ENCODE assay signal across 32 cellular contexts in genomic region chr2:26411419-26411818, GRCh38. TPM values are rescaled to one million over a fixed set of nuclear protein-coding genes. Genes with fewer than 3 reads are reported as not detected.
DNase-seq lines count a peak whose midpoint lies in the region; ATAC-seq, FAIRE-seq and TF ChIP-seq lines count a peak whose summit lies in the region.
"Had no signal": no experiment of that assay in that cellular context is flagged by ENCODE, and none has a peak within 500 bp of the region (broad histone marks: within the 10 kb centered on the region; RNA-seq: fewer than 3 reads in every experiment).

No MANE protein-coding gene starts in this region.

- H3K4me1 Mint-ChIP-seq in activated naive CD8-positive, alpha-beta T cell treated with anti-CD3 and anti-CD28 coated beads, Interleukin-2, amount 10 ng/mL, durations not matched to agents 7 days and 5 days, result peaks cover 12% of the 10 kb centered on the region
- H3K4me1 Mint-ChIP-seq in activated naive CD8-positive, alpha-beta T cell treated with anti-CD3 and anti-CD28 coated beads, Interleukin-2, amount 50 U/mL, for 24 hours, result peaks cover 9% of the 10 kb centered on the region

- BruUV-seq in K562 (replicated peaks; lab: Mats Ljungman, UMichigan), result no TSS peak

- in situ Hi-C loops in K562 (cut with MboI), result no loop called here

- H3K9me1 ChIP-seq in K562 (ENCODE audit: control insufficient read depth, insufficient read depth, low read length), result no peaks in the 10 kb centered on the region

- TF ChIP-seq POLR2A in K562 (conservative IDR thresholded peaks at IDR 0.05) (no peak), tibial nerve (IDR thresholded peaks at IDR 0.05) (no peak)

- peaks cover 19% of the 10 kb centered on the region for H3K27me3 Mint-ChIP-seq in activated naive CD8-positive, alpha-beta T cell treated with anti-CD3 and anti-CD28 coated beads, Interleukin-2, amount 10 ng/mL, durations not matched to agents 7 days and 5 days
- peaks cover 17% of the 10 kb centered on the region for H3K27me3 Mint-ChIP-seq in activated naive CD8-positive, alpha-beta T cell treated with anti-CD3 and anti-CD28 coated beads, Interleukin-2, amount 50 U/mL, for 24 hours
- H3K27me3 Mint-ChIP-seq: type B pancreatic cell had no signal

- no peak overlapping the region for H3K27ac Mint-ChIP-seq in activated naive CD8-positive, alpha-beta T cell treated with anti-CD3 and anti-CD28 coated beads, Interleukin-2, amount 10 ng/mL, durations not matched to agents 7 days and 5 days
- H3K27ac Mint-ChIP-seq in activated naive CD8-positive, alpha-beta T cell treated with anti-CD3 and anti-CD28 coated beads, Interleukin-2, amount 50 U/mL, for 24 hours, result no peak overlapping the region
- H3K27ac Mint-ChIP-seq: activated CD8-positive, alpha-beta T cell treated with anti-CD3 and anti-CD28 coated beads for 36 hours; H9; type B pancreatic cell had no signal

- H3F3A ChIP-seq in OCI-LY1 (ENCODE audit: insufficient read depth, low read length), result no peaks in the 10 kb centered on the region

- no peaks in the 10 kb centered on the region for H3K9me2 ChIP-seq in OCI-LY1 (ENCODE audit: low read depth, low read length)

- no peaks in the 10 kb centered on the region for H3K36me3 ChIP-seq in OCI-LY1 (ENCODE audit: insufficient read depth, low read length)
- H3K36me3 ChIP-seq in K562 (ENCODE audit: control insufficient read depth, insufficient read depth, low read length), result no peaks in the 10 kb centered on the region
- H3K36me3 ChIP-seq in pancreas, result no peaks in the 10 kb centered on the region
- no peaks in the 10 kb centered on the region for H3K36me3 ChIP-seq in tibial nerve
- H3K36me3 ChIP-seq: BLaER1 treated with 17β-estradiol and CSF1 and Interleukin-3, amounts not matched to agents 10 nM and 100 nM; brain microvascular endothelial cell had no signal

- H3K9me3 ChIP-seq in OCI-LY1 (ENCODE audit: low read length) (no peaks in the 10 kb centered on the region), K562 (replicated peaks; ENCODE audit: control insufficient read depth, insufficient read depth, low read depth, low read length) (0 out of 2 replicates have a peak, but pooled peaks cover 4% of the 10 kb centered on the region), pancreas (no peaks in the 10 kb centered on the region), tibial nerve (no peaks in the 10 kb centered on the region)
- H3K9me3 ChIP-seq: BLaER1 treated with 17β-estradiol and CSF1 and Interleukin-3, amounts not matched to agents 10 nM and 100 nM had no signal

- DNase-seq in activated naive CD8-positive, alpha-beta T cell treated with anti-CD3 and anti-CD28 coated beads, Interleukin-2, amount 10 ng/mL, durations not matched to agents 7 days and 5 days, result no peak
- no peak for DNase-seq in activated naive CD8-positive, alpha-beta T cell treated with anti-CD3 and anti-CD28 coated beads, Interleukin-2, amount 50 U/mL, for 24 hours
- DNase-seq in K562 (ENCODE audit: extremely low read depth in 1 of 4, low spot score in 3 of 4) (peak in 1 of 4 experiments; percentile 74), pancreas (no peak), tibial nerve (ENCODE audit: low spot score in 2 of 2) (no peak), NCI-H82 (lab: John Stamatoyannopoulos, UW) (no peak)
- DNase-seq: activated CD4-positive, CD25-positive, alpha-beta regulatory T cell; activated CD8-positive, alpha-beta T cell treated with anti-CD3 and anti-CD28 coated beads for 36 hours; activated naive CD4-positive, alpha-beta T cell; activated T-cell treated with anti-CD3 and anti-CD28 coated beads for 4 hours; amniotic stem cell; brain microvascular endothelial cell; DND-41; H9; left ventricle myocardium superior; NCI-H1436 treated with DMSO at 0.1 percent for 48 hours; NCI-H2107; NCI-H446; NCI-H774; PC-3; Right ventricle myocardium superior; stimulated activated CD4-positive, alpha-beta T cell treated with anti-CD3 and anti-CD28 coated beads, Interleukin-1b, Interleukin-23, amount 100 ng/mL, for 48 hours; stimulated activated CD8-positive, alpha-beta memory T cell treated with anti-CD3 and anti-CD28 coated beads, Interleukin-4, amount 100 ng/mL, for 48 hours had no signal

- H4K20me1 ChIP-seq in OCI-LY1 (ENCODE audit: insufficient read depth, low read length), result no peaks in the 10 kb centered on the region
- no peaks in the 10 kb centered on the region for H4K20me1 ChIP-seq in K562 (replicated peaks; ENCODE audit: control insufficient read depth, insufficient read depth, low read length)
- H4K20me1 ChIP-seq: BLaER1 treated with 17β-estradiol and CSF1 and Interleukin-3, amounts not matched to agents 10 nM and 100 nM had no signal

- CTCF ChIA-PET in K562 (lab: Yijun Ruan, JAX; ENCODE audit: low intra/inter-chr PET ratio), result interaction anchor here (0.7 kb wide), 1 partner anchor 14 kb away, joined by 3 read pairs; no protein-coding TSS in a partner anchor

- H3K36me3 Mint-ChIP-seq in activated naive CD8-positive, alpha-beta T cell treated with anti-CD3 and anti-CD28 coated beads, Interleukin-2, amount 10 ng/mL, durations not matched to agents 7 days and 5 days, result peaks cover 2% of the 10 kb centered on the region
- H3K36me3 Mint-ChIP-seq in activated naive CD8-positive, alpha-beta T cell treated with anti-CD3 and anti-CD28 coated beads, Interleukin-2, amount 50 U/mL, for 24 hours (ENCODE audit: low read depth), result no peaks in the 10 kb centered on the region
- H3K36me3 Mint-ChIP-seq: type B pancreatic cell had no signal

- FAIRE-seq in K562 (lab: Jason Lieb, UNC) (peak; percentile 80), pancreas (lab: Jason Lieb, UNC) (no peak)
- FAIRE-seq: keratinocyte, small intestine had no signal

- peak overlapping the region; percentile 77 for H3K4me3 Mint-ChIP-seq in activated naive CD8-positive, alpha-beta T cell treated with anti-CD3 and anti-CD28 coated beads, Interleukin-2, amount 10 ng/mL, durations not matched to agents 7 days and 5 days
- no peak overlapping the region for H3K4me3 Mint-ChIP-seq in activated naive CD8-positive, alpha-beta T cell treated with anti-CD3 and anti-CD28 coated beads, Interleukin-2, amount 50 U/mL, for 24 hours
- H3K4me3 Mint-ChIP-seq: H9, type B pancreatic cell had no signal

- no peak for TF ChIP-seq EP300 in K562 (IDR thresholded peaks at IDR 0.05; ENCODE audit: low read length)
- TF ChIP-seq EP300 in tibial nerve (IDR thresholded peaks at IDR 0.05), result no peak

- no peak overlapping the region for H3K4me2 ChIP-seq in OCI-LY1 (ENCODE audit: low read length)
- H3K4me2 ChIP-seq in K562 (ENCODE audit: insufficient read depth, low read length), result peak overlapping the region; percentile 79

- TF ChIP-seq RAD21 in K562 (CRISPR knock-in tag; conservative IDR thresholded peaks at IDR 0.05 in 1 of 2, IDR thresholded peaks at IDR 0.05 in 1 of 2), result no peak; a peak in 1 of 4 replicates

- WGBS in K562 (ENCODE audit: insufficient coverage, low coverage, missing lambda C conversion rate), result 13% methylated on average over 6 of the region's 6 CpGs
- 84 to 89% methylated on average over 6 of the region's 6 CpGs for WGBS in pancreas, 2 donors
- WGBS in tibial nerve, 2 donors, result 91 to 93% methylated on average over 6 of the region's 6 CpGs

- POLR2A ChIA-PET in activated naive CD8-positive, alpha-beta T cell treated with anti-CD3 and anti-CD28 coated beads, Interleukin-2, amount 10 ng/mL, durations not matched to agents 7 days and 5 days (lab: Charles Lee), result no interaction called here
- POLR2A ChIA-PET in K562 (lab: Yijun Ruan, JAX), result interaction anchor here (0.7 to 2.5 kb wide), 5 partner anchors 11 to 510 kb away, joined by 3 to 16 read pairs (median 4); no protein-coding TSS in a partner anchor

- no peaks in the 10 kb centered on the region; the same call in 1 of the 2 replicates for H3K27me3 ChIP-seq in OCI-LY1 (ENCODE audit: insufficient read depth, low read length)
- H3K27me3 ChIP-seq in K562 (ENCODE audit: control insufficient read depth in 2 of 2, insufficient read depth in 2 of 2, low read length in 2 of 2), result no peaks in the 10 kb centered on the region
- H3K27me3 ChIP-seq in pancreas, result no peaks in the 10 kb centered on the region
- peaks cover 0 to 7% of the 10 kb centered on the region in 2 donors for H3K27me3 ChIP-seq in tibial nerve
- H3K27me3 ChIP-seq: BLaER1 treated with 17β-estradiol and CSF1 and Interleukin-3, amounts not matched to agents 10 nM and 100 nM; brain microvascular endothelial cell had no signal

- H3K79me2 ChIP-seq in OCI-LY1 (ENCODE audit: insufficient read depth, low read length), result no peaks in the 10 kb centered on the region
- H3K79me2 ChIP-seq in K562 (ENCODE audit: control insufficient read depth, insufficient read depth, low read length), result no peaks in the 10 kb centered on the region

- H3K9ac ChIP-seq in OCI-LY1 (ENCODE audit: low read length) (no peak overlapping the region), K562 (ENCODE audit: insufficient read depth in 1 of 2, low read depth in 2 of 2, low read length in 2 of 2) (peak overlapping the region in 1 of 2 experiments; percentile 78; a peak in 2 of 4 replicates)
- H3K9ac ChIP-seq: BLaER1 treated with 17β-estradiol and CSF1 and Interleukin-3, amounts not matched to agents 10 nM and 100 nM had no signal

- H3K9me3 Mint-ChIP-seq in activated naive CD8-positive, alpha-beta T cell treated with anti-CD3 and anti-CD28 coated beads, Interleukin-2, amount 10 ng/mL, durations not matched to agents 7 days and 5 days, result peaks cover 1% of the 10 kb centered on the region
- H3K9me3 Mint-ChIP-seq in activated naive CD8-positive, alpha-beta T cell treated with anti-CD3 and anti-CD28 coated beads, Interleukin-2, amount 50 U/mL, for 24 hours, result no peaks in the 10 kb centered on the region
- H3K9me3 Mint-ChIP-seq: activated CD8-positive, alpha-beta T cell treated with anti-CD3 and anti-CD28 coated beads for 36 hours; H9; type B pancreatic cell had no signal

- H3K4me1 ChIP-seq in OCI-LY1 (ENCODE audit: insufficient read depth, low read length, severe bottlenecking) (peaks cover 9% of the 10 kb centered on the region), K562 (replicated peaks in 1 of 2; ENCODE audit: control insufficient read depth in 2 of 2, insufficient read depth in 2 of 2, low read length in 2 of 2) (peaks cover 7 to 18% of the 10 kb centered on the region in 2 experiments; a peak in 4 of 5 replicates), pancreas (no peaks in the 10 kb centered on the region), tibial nerve (no peaks in the 10 kb centered on the region)

- TF ChIP-seq CTCF in OCI-LY1 (IDR thresholded peaks at IDR 0.05; ENCODE audit: low read length) (no peak), K562 (IDR thresholded peaks at IDR 0.05 in 2 of 3, conservative IDR thresholded peaks at IDR 0.05 in 1 of 3; ENCODE audit: insufficient read depth in 2 of 3, low read depth in 1 of 3, low read length in 3 of 3) (no peak), pancreas (IDR thresholded peaks at IDR 0.05) (no peak), tibial nerve (IDR thresholded peaks at IDR 0.05) (no peak)

- H3K27ac ChIP-seq in OCI-LY1 (ENCODE audit: low read depth, low read length, poor library complexity, severe bottlenecking) (no peak overlapping the region), K562 (ENCODE audit: extremely low read depth, low read depth, low read length) (peak overlapping the region; percentile 95), pancreas (no peak overlapping the region), tibial nerve (no peak overlapping the region)
- H3K27ac ChIP-seq: brain microvascular endothelial cell, epithelial cell of prostate had no signal

- intact Hi-C loops in K562 (cut with micrococcal nuclease) (loop anchor here (5.0 kb wide), 1 partner anchor 64 kb away; the partner anchor contains the start of genes ADGRF3 and SELENOI), pancreas (cut with DNase I) (no loop called here)

- no peak for ATAC-seq in activated naive CD8-positive, alpha-beta T cell treated with anti-CD3 and anti-CD28 coated beads, Interleukin-2, amount 10 ng/mL, durations not matched to agents 7 days and 5 days (ENCODE audit: low read depth)
- ATAC-seq in activated naive CD8-positive, alpha-beta T cell treated with anti-CD3 and anti-CD28 coated beads, Interleukin-2, amount 50 U/mL, for 24 hours, result no peak
- peak; percentile 74 for ATAC-seq in K562
- no peak for ATAC-seq in pancreas
- ATAC-seq in GM19035 (IDR thresholded peaks at IDR 0.05; ENCODE audit: unreplicated experiment), result no peak
- ATAC-seq: left ventricle myocardium superior, PC-3 had no signal

- H2AFZ ChIP-seq in OCI-LY1 (ENCODE audit: low read length) (0 out of 2 replicates have a peak overlapping the region, but pooled peaks have one; percentile 53), K562 (ENCODE audit: low read depth, low read length) (peak overlapping the region; percentile 95)

- H3K4me3 ChIP-seq in OCI-LY1 (ENCODE audit: low read depth, low read length, poor library complexity, severe bottlenecking) (no peak overlapping the region), K562 (peak overlapping the region; percentile 30; the same call in 1 of the 2 replicates), pancreas (no peak overlapping the region), tibial nerve (no peak overlapping the region)
- H3K4me3 ChIP-seq: BLaER1 treated with 17β-estradiol and CSF1 and Interleukin-3, amounts not matched to agents 10 nM and 100 nM had no signal

RNA-seq across cellular contexts. Expression of gene DRC1, which starts 9.7 kb away (rescaled TPM):
- not detected for total RNA-seq in activated naive CD8-positive, alpha-beta T cell treated with anti-CD3 and anti-CD28 coated beads, Interleukin-2, amount 10 ng/mL, durations not matched to agents 7 days and 5 days
- 0.35 TPM in 1 of 2 replicates, not detected in the other for total RNA-seq in K562 (2011; cell fraction: chromatin; rRNA removed; ENCODE audit: low replicate concordance)
- not detected in 2 replicates for total RNA-seq in K562 (2011; cell fraction: nucleolus; rRNA removed)
- total RNA-seq in K562 (2011; cell fraction: nucleoplasm; rRNA removed), result not detected in 2 replicates
- total RNA-seq in K562 (2014; rRNA removed), result not detected in 2 replicates
- total RNA-seq in K562 (2014; rRNA removed; fragmentation: Illumina TruSeq; extraction: Trizol), result 0.07 TPM in 1 of 2 replicates, not detected in the other
- not detected in 2 replicates for total RNA-seq in K562 (2015; rRNA removed; fragmentation: Illumina TruSeq; extraction: Trizol)
- total RNA-seq in K562 (2021), result not detected in 2 replicates
- polyA plus RNA-seq in K562 (2011; rRNA removed), result 0.10 TPM in 1 of 2 replicates, not detected in the other
- not detected in 2 replicates for polyA plus RNA-seq in K562 (2011; cell fraction: cytosol; rRNA removed)
- polyA plus RNA-seq in K562 (2011; cell fraction: nucleus; rRNA removed), result 0.18 TPM in 1 of 2 replicates, not detected in the other
- not detected in 2 replicates for polyA plus RNA-seq in K562 (2012)
- polyA plus RNA-seq in K562 (2014; fragmentation: Illumina TruSeq; extraction: Trizol), result 0.06 TPM in 1 of 2 replicates, not detected in the other
- polyA plus RNA-seq in K562 (2014; fragmentation: Nextera tagmentation; extraction: Ambion mirVana), result not detected
- polyA plus RNA-seq in K562 (2014; rRNA removed), result not detected in 2 replicates
- not detected in 2 replicates for polyA minus RNA-seq in K562 (2011; rRNA and poly(A)+ RNA removed)
- not detected in 2 replicates for polyA minus RNA-seq in K562 (2011; cell fraction: cytosol; rRNA and poly(A)+ RNA removed)
- polyA minus RNA-seq in K562 (2011; cell fraction: nucleus; rRNA and poly(A)+ RNA removed), result not detected in 2 replicates
- not detected for total RNA-seq in pancreas
- under 1 TPM; 0.19 to 0.54 TPM for polyA plus RNA-seq in pancreas
- total RNA-seq in tibial nerve, result 1 to 10 TPM in 2 of 4 donors, under 1 TPM in 2; 0.22 to 5.7 (median 1.7) TPM
- total RNA-seq: activated CD8-positive, alpha-beta T cell treated with anti-CD3 and anti-CD28 coated beads for 36 hours; H9; left ventricle myocardium superior; MCF 10A; omental fat pad; PC-3; Right ventricle myocardium superior had no signal
- polyA plus RNA-seq: keratinocyte had no signal
